Comparison of ENCODE assay signal across 8 cellular contexts in the genomic region with DNA sequence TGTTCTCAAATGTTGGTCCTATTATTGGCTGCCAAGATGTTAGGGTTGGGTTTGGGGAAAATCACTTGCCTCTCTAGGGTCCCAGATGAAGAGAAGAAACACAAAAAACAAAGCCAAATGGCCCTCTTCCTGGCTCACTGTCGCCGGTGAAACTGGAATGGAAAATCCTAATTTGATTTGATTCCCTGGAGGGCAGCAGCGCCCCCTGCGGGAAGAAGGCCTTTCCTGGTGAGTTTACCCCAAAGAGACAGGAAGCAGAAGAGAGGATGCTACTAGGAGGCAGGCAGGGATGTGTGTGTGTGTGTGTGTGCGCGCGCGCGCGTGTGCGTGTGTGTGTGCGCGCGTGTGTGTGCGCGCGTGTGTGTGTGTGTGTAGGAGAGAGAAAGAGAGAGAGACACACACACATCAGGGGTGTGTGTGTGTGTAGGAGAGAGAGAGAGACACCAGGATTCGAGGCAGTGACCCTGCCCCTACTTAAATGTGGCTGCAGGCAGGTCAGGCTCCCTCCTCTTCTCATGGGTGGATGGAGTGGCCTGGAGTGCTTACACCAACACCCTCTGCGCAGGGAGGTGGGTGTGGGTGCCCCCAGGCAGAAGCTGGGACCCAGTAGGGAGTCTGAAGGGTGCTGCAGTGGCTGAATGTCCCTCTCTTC. TPM values are rescaled to one million over a fixed set of nuclear protein-coding genes. Genes with fewer than 3 reads are reported as not detected.
DNase-seq lines count a peak whose midpoint lies in the region; ATAC-seq and TF ChIP-seq lines count a peak whose summit lies in the region.

No MANE protein-coding gene starts in this region.

- DNase-seq in AML-193 (lab: John Stamatoyannopoulos, UW) (peak; percentile 69 to 76), HPDE6-E6E7 (ENCODE audit: extremely low spot score) (peak; percentile 64), NCI-H774 (lab: John Stamatoyannopoulos, UW) (peak; percentile 44), dorsolateral prefrontal cortex (peak; percentile 70 to 93 (median 83)), medulla oblongata (ENCODE audit: extremely low spot score) (peak; percentile 91)
- DNase-seq in activated CD4-positive, alpha-beta memory T cell treated with anti-CD3 and anti-CD28 coated beads for 36 hours, result peak; percentile 91
- DNase-seq in stimulated activated CD8-positive, alpha-beta memory T cell treated with anti-CD3 and anti-CD28 coated beads, Interleukin-15, amount 100 ng/mL, for 24 hours (ENCODE audit: low read depth), result peak; percentile 69

- peak overlapping the region in 3 of 59 donors; percentile 2 to 17 (median 5) for H3K4me3 ChIP-seq in dorsolateral prefrontal cortex

- POLR2A ChIA-PET in activated CD4-positive, alpha-beta memory T cell treated with anti-CD3 and anti-CD28 coated beads for 36 hours (lab: Charles Lee), result interaction anchor here (1.0 to 1.6 kb wide), 2 partner anchors 121 to 178 kb away, joined by 3 to 8 read pairs; no protein-coding TSS in a partner anchor

- H3K27me3 ChIP-seq in dorsolateral prefrontal cortex, result no peaks in the 10 kb centered on the region

- H3K9me3 Mint-ChIP-seq in activated CD4-positive, alpha-beta memory T cell treated with anti-CD3 and anti-CD28 coated beads for 36 hours, result no peaks in the 10 kb centered on the region

- intact Hi-C loops in activated CD4-positive, alpha-beta memory T cell treated with anti-CD3 and anti-CD28 coated beads for 36 hours (cut with micrococcal nuclease), result loop anchor here (1.0 to 5.0 kb wide), 6 partner anchors 22 to 235 kb away; no protein-coding TSS in a partner anchor
- intact Hi-C loops in dorsolateral prefrontal cortex (cut with DNase I), result loop anchor here (2.0 to 5.0 kb wide), 3 partner anchors 180 to 240 kb away; partner anchors contain the start of gene MAN1C1 (in 2 of the 2)

- peak overlapping the region in 40 of 59 donors; percentile 0 to 95 (median 46) for H3K27ac ChIP-seq in dorsolateral prefrontal cortex

- CTCF ChIA-PET in activated CD4-positive, alpha-beta memory T cell treated with anti-CD3 and anti-CD28 coated beads for 36 hours (lab: Charles Lee), result interaction anchor here (1.0 to 4.4 kb wide), 8 partner anchors 22 to 276 kb away, joined by 3 to 33 read pairs (median 10); no protein-coding TSS in a partner anchor

- H3K27me3 Mint-ChIP-seq in activated CD4-positive, alpha-beta memory T cell treated with anti-CD3 and anti-CD28 coated beads for 36 hours, result no peaks in the 10 kb centered on the region

- ATAC-seq in HG02938 (IDR thresholded peaks at IDR 0.05; ENCODE audit: unreplicated experiment), result no peak

- H3K4me1 Mint-ChIP-seq in activated CD4-positive, alpha-beta memory T cell treated with anti-CD3 and anti-CD28 coated beads for 36 hours (ENCODE audit: low read depth), result peaks cover 40% of the 10 kb centered on the region

- peak overlapping the region; percentile 72 for H3K27ac Mint-ChIP-seq in activated CD4-positive, alpha-beta memory T cell treated with anti-CD3 and anti-CD28 coated beads for 36 hours

- H3K4me3 Mint-ChIP-seq in activated CD4-positive, alpha-beta memory T cell treated with anti-CD3 and anti-CD28 coated beads for 36 hours, result peak overlapping the region; percentile 42

- TF ChIP-seq CTCF in dorsolateral prefrontal cortex (IDR thresholded peaks at IDR 0.05 in 54 of 56, conservative IDR thresholded peaks at IDR 0.05 in 2 of 56; ENCODE audit: low read depth in 1 of 56, partially characterized antibody in 56 of 56), result peak; percentile 44 to 88 (median 73)

- no peaks in the 10 kb centered on the region for H3K36me3 Mint-ChIP-seq in activated CD4-positive, alpha-beta memory T cell treated with anti-CD3 and anti-CD28 coated beads for 36 hours

RNA-seq across cellular contexts. Expression of gene SELENON, which starts 3.1 kb away (rescaled TPM):
- total RNA-seq in activated CD4-positive, alpha-beta memory T cell treated with anti-CD3 and anti-CD28 coated beads for 36 hours, result 10 to 100 TPM; 26.8 to 26.9 TPM
- total RNA-seq in dorsolateral prefrontal cortex, result 100 to 1,000 TPM in 1 of 120 experiments, 10 to 100 TPM in 119; 34.0 to 117 (median 46.6) TPM

RNA-seq across cellular contexts. Expression of gene MTFR1L, which starts 22.8 kb away (rescaled TPM):
- total RNA-seq in activated CD4-positive, alpha-beta memory T cell treated with anti-CD3 and anti-CD28 coated beads for 36 hours, result 10 to 100 TPM; 28.0 to 31.1 TPM
- 100 to 1,000 TPM in 32 of 120 experiments, 10 to 100 TPM in 88; 66.5 to 116 (median 93.9) TPM for total RNA-seq in dorsolateral prefrontal cortex
